ENCODE assay signal across 8 cellular contexts in the genomic region with DNA sequence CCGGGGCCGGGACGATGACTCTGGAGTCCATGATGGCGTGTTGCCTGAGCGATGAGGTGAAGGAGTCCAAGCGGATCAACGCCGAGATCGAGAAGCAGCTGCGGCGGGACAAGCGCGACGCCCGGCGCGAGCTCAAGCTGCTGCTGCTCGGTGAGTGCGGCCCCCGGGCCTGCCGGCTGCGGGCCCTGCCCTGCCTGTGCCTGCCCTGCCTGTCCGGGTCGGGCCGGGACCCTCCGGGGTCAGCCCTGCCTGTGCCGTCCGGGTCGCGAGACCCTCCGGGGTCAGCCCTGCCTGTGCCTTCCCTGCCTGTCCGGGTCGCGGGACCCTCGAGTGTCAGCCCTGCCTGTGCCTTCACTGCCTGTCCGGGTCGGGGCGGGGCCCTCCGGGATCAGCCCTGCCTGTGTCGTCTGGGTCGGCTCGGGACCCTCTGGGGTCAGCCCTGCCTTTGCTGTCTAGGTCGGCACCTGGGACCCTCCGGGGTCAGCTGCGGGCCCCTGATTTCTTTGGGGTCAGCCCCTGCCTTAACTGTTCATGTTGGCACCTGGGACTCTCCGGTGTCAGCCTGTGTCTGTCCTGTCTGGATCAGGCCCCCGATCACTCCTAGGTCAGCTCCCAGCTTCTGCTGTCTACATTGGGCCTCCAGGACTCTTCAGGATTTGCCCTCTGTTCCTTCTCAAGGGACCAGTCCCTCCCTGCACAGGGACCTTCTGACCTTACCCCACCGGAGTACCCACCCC. TPM values are rescaled to one million over a fixed set of nuclear protein-coding genes. Genes with fewer than 3 reads are reported as not detected.
DNase-seq lines count a peak whose midpoint lies in the region; TF ChIP-seq lines count a peak whose summit lies in the region.

No MANE protein-coding gene starts in this region.

- H3K9me3 ChIP-seq in Loucy (ENCODE audit: insufficient read depth, low read depth, low read length) (no peaks in the 10 kb centered on the region), iPS-18a (ENCODE audit: control insufficient read depth, low read depth, low read length) (no peaks in the 10 kb centered on the region)

- H3K4me1 ChIP-seq in Loucy (ENCODE audit: insufficient read depth, low read length, poor library complexity, severe bottlenecking) (peaks cover 17% of the 10 kb centered on the region), iPS-18a (ENCODE audit: control insufficient read depth, low read depth, low read length) (peaks cover 8% of the 10 kb centered on the region)

- no peak overlapping the region for H3K27ac ChIP-seq in iPS-18a (ENCODE audit: low read length)

- H3K4me2 ChIP-seq in Loucy (ENCODE audit: low read depth, low read length, poor library complexity, severe bottlenecking) = peak overlapping the region; percentile 96

- H3K27me3 ChIP-seq in Loucy (ENCODE audit: insufficient read depth, low read length, poor library complexity, severe bottlenecking) (peaks cover 13% of the 10 kb centered on the region), iPS-18a (ENCODE audit: control insufficient read depth, insufficient read depth, low read length) (peaks cover 6% of the 10 kb centered on the region)

- no peaks in the 10 kb centered on the region for H3K9me2 ChIP-seq in Loucy (replicated peaks; ENCODE audit: low read depth, low read length)

- H2AFZ ChIP-seq in Loucy (ENCODE audit: low read length) = no peak overlapping the region

- H4K20me1 ChIP-seq in Loucy (ENCODE audit: insufficient read depth, low read length, poor library complexity, severe bottlenecking) = peaks cover 4% of the 10 kb centered on the region

- peak; percentile 28 for DNase-seq in NCI-H82 (lab: John Stamatoyannopoulos, UW)
- no peak for DNase-seq in NCI-H82 treated with DMSO at 0.1 percent for 48 hours (lab: John Stamatoyannopoulos, UW; ENCODE audit: unreplicated experiment)
- DNase-seq in activated naive CD4-positive, alpha-beta T cell treated with anti-CD3 and anti-CD28 coated beads, Interleukin-2, amount 50 U/mL, for 16 hours = peak; percentile 35
- DNase-seq in stimulated activated CD4-positive, alpha-beta T cell treated with anti-CD3 and anti-CD28 coated beads, Interleukin-2, amount 100 ng/mL, for 48 hours = peak; percentile 18 to 28
- DNase-seq in A172 (ENCODE audit: low spot score) = no peak
- no peak for DNase-seq in HCEC 1CT

- H3K36me3 ChIP-seq in Loucy (ENCODE audit: insufficient read depth, low read length) (no peaks in the 10 kb centered on the region), iPS-18a (ENCODE audit: control insufficient read depth, low read depth, low read length) (no peaks in the 10 kb centered on the region)

- no peak for TF ChIP-seq CTCF in Loucy (conservative IDR thresholded peaks at IDR 0.05; ENCODE audit: low read length)

- no peaks in the 10 kb centered on the region for H3F3A ChIP-seq in Loucy (ENCODE audit: low read depth)

- peak overlapping the region; percentile 67 for H3K9ac ChIP-seq in Loucy (ENCODE audit: low read depth, low read length, poor library complexity, severe bottlenecking)
- H3K9ac ChIP-seq in iPS-18a (ENCODE audit: low read length) = peak overlapping the region; percentile 42

- H3K79me2 ChIP-seq in Loucy (ENCODE audit: insufficient read depth, low read length) = 0 out of 2 replicates have a peak, but pooled peaks cover 4% of the 10 kb centered on the region

- H3K4me3 ChIP-seq in Loucy (ENCODE audit: low read length, poor library complexity, severe bottlenecking) (peak overlapping the region; percentile 75), iPS-18a (ENCODE audit: low read length) (peak overlapping the region; percentile 76)

RNA-seq across cellular contexts. Expression of a gene that starts 0.6 kb away (rescaled TPM):
- 97.7 and 98.4 TPM in 2 replicates for total RNA-seq in A172 (2014; rRNA removed; shearing (Covaris generic))

RNA-seq across cellular contexts. Expression of a gene that starts 32.5 kb away (rescaled TPM):
- total RNA-seq in A172 (2014; rRNA removed; shearing (Covaris generic)) = 521 and 529 TPM in 2 replicates

RNA-seq across cellular contexts. Expression of a gene that starts 41.0 kb away (rescaled TPM):
- total RNA-seq in A172 (2014; rRNA removed; shearing (Covaris generic)) = 0.19 and 0.26 TPM in 2 replicates

Comparison
In these comparisons a context has a peak if more than half of its experiments do, and no peak if none do; other contexts are left out.
1. DNase-seq: peak in NCI-H82 (single experiment), activated naive CD4-positive, alpha-beta T cell treated with anti-CD3 and anti-CD28 coated beads, Interleukin-2, amount 50 U/mL, for 16 hours (single experiment) and stimulated activated CD4-positive, alpha-beta T cell treated with anti-CD3 and anti-CD28 coated beads, Interleukin-2, amount 100 ng/mL, for 48 hours (2 of 2); none in NCI-H82 treated with DMSO at 0.1 percent for 48 hours (single experiment), A172 (single experiment) and HCEC 1CT (single experiment).